10 cellular contexts compared by ENCODE assay signal in the genomic region with DNA sequence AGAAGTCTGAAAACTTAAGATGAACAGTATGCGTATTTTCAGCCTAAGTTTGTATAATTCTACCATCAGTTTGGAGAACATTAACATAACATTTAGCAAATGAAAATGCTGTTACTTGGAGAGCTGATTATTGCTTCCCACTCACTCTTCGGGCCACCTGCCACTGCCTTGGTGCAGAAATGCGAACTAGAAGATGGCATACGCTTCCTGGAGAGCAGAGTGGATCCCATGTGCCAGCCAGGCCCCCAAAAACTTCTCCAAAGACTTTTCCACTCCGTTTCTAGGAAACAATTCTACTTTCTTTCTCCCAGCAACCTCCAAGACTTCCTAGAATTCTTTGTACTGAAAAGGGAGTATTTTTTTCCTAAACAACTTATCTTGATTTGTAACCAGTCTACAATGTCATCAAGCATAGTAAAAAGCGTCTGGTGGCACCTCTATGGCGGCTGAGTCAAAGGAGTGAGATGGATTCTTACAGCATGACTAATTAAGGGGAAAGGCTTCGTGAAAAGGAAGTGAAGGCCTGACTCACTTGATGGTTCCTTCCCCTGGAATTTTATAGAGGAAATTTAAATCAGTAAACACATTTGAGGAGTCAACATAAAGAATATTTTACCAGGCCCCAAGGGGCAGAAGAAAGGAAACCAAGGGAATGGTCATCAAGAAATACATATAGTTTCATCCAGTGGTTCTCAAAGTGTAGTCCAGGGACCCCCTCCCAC. TPM values are rescaled to one million over a fixed set of nuclear protein-coding genes. Genes with fewer than 3 reads are reported as not detected.
DNase-seq lines count a peak whose midpoint lies in the region; ATAC-seq, FAIRE-seq and TF ChIP-seq lines count a peak whose summit lies in the region.
"Had no signal": no experiment of that assay in that cellular context is flagged by ENCODE, and none has a peak within 500 bp of the region (broad histone marks: within the 10 kb centered on the region; RNA-seq: fewer than 3 reads in every experiment).

No MANE protein-coding gene starts in this region.

- H4K20me1 ChIP-seq in GM23248 (ENCODE audit: insufficient read depth), result no peaks in the 10 kb centered on the region

- peak overlapping the region; percentile 63 for H3K9ac ChIP-seq in GM23248

- ATAC-seq in SK-N-SH treated with all-trans-retinoic acid at 6 μM for 48 hours (peak; percentile 78), HG02610 (IDR thresholded peaks at IDR 0.05; ENCODE audit: unreplicated experiment) (no peak)

- WGBS in GM23248 (ENCODE audit: low coverage in 1 of 2, low lambda C conversion rate in 2 of 2, missing lambda C conversion rate in 2 of 2), 2 experiments, result 47 to 49% methylated on average over 8 of the region's 8 CpGs

- no peak for TF ChIP-seq POLR2A in GM12891 (IDR thresholded peaks at IDR 0.05; ENCODE audit: low read depth, low read length)

- peaks cover 26% of the 10 kb centered on the region for H3K36me3 ChIP-seq in GM23248 (ENCODE audit: low read depth)

- DNase-seq in GM23248 (peak; percentile 97), fibroblast of the conjunctiva (ENCODE audit: low read depth) (peak; percentile 53), pulmonary artery endothelial cell (ENCODE audit: low read depth, low spot score) (peak; percentile 95), NCI-H526 (lab: John Stamatoyannopoulos, UW) (no peak), GM12891 (ENCODE audit: insufficient read length, low spot score) (no peak)
- no peak for DNase-seq in activated CD4-positive, alpha-beta T cell treated with anti-CD3 and anti-CD28 coated beads, Interleukin-2, amount 50 U/mL, for 4 hours
- DNase-seq: activated T-cell treated with anti-CD3 and anti-CD28 coated beads, Interleukin-2, amount 50 U/mL, for 24 hours had no signal

- peak overlapping the region; percentile 57 for H3K4me3 ChIP-seq in GM23248
- H3K4me3 ChIP-seq: tibial nerve had no signal

- peaks cover 80% of the 10 kb centered on the region for H3K4me1 ChIP-seq in GM23248 (ENCODE audit: insufficient read depth)

- no peaks in the 10 kb centered on the region for H3K9me2 ChIP-seq in GM23248 (ENCODE audit: insufficient read depth)

- in situ Hi-C loops in GM23248 (cut with MboI), result loop anchor here (25.0 kb wide), 1 partner anchor 226 kb away; no protein-coding TSS in a partner anchor

- H3K79me2 ChIP-seq in GM23248 (ENCODE audit: insufficient read depth), result peaks cover 61% of the 10 kb centered on the region

- FAIRE-seq in GM12891 (lab: Jason Lieb, UNC), result no peak

- no peaks in the 10 kb centered on the region for H3K9me3 ChIP-seq in GM23248 (ENCODE audit: low read depth)
- H3K9me3 ChIP-seq: tibial nerve had no signal

- H3F3A ChIP-seq in GM23248 (ENCODE audit: insufficient read depth), result peaks cover 79% of the 10 kb centered on the region

- H3K27me3 ChIP-seq in GM23248 (replicated peaks; ENCODE audit: insufficient read depth), result no peaks in the 10 kb centered on the region
- H3K27me3 ChIP-seq: tibial nerve had no signal

- H2AFZ ChIP-seq in GM23248, result no peak overlapping the region

- peak overlapping the region; percentile 78 for H3K4me2 ChIP-seq in GM23248 (ENCODE audit: unreplicated experiment)

- peak overlapping the region; percentile 91 for H3K27ac ChIP-seq in GM23248

TF ChIP-seq in SK-N-SH treated with all-trans-retinoic acid at 6 μM for 48 hours, 23 proteins besides CTCF, POLR2A, EP300 and RAD21 (continues in another document):
- no peak for TF ChIP-seq TSHZ2 (CRISPR knock-in tag; IDR thresholded peaks at IDR 0.05)
- no peak for TF ChIP-seq TCF4 (CRISPR knock-in tag; IDR thresholded peaks at IDR 0.05; ENCODE audit: borderline replicate concordance)
- no peak for TF ChIP-seq ZNF8 (CRISPR knock-in tag; IDR thresholded peaks at IDR 0.05)
- TF ChIP-seq ZC3H10 (CRISPR knock-in tag; IDR thresholded peaks at IDR 0.05), result no peak
- TF ChIP-seq POU6F1 (CRISPR knock-in tag; IDR thresholded peaks at IDR 0.05; ENCODE audit: borderline replicate concordance, low read depth), result no peak
- no peak for TF ChIP-seq ESRRG (CRISPR knock-in tag; IDR thresholded peaks at IDR 0.05)

TF ChIP-seq in GM12891, 5 proteins besides CTCF, POLR2A, EP300 and RAD21:
- TF ChIP-seq POU2F2 (IDR thresholded peaks at IDR 0.05; ENCODE audit: low read depth, low read length) (no peak), PAX5 (IDR thresholded peaks at IDR 0.05; ENCODE audit: insufficient read depth, low read length, severe bottlenecking) (no peak), TAF1 (IDR thresholded peaks at IDR 0.05; ENCODE audit: low read depth, low read length) (no peak), SPI1 (IDR thresholded peaks at IDR 0.05; ENCODE audit: low read depth, low read length) (no peak), POLR2AphosphoS5 (IDR thresholded peaks at IDR 0.05; ENCODE audit: low read depth, low read length) (no peak)

RNA-seq across cellular contexts. Expression of gene FEZ2, which starts 36.6 kb away (rescaled TPM):
- total RNA-seq in GM23248 (2014; rRNA removed; shearing (Covaris generic)), result 86.2 and 93.2 TPM in 2 replicates
- polyA plus RNA-seq in GM23248 (2016; fragmentation: Nextera tagmentation; extraction: Ambion mirVana), result 48.8 and 50.5 TPM in 2 replicates
- 76.3 and 88.4 TPM in 2 replicates for total RNA-seq in pulmonary artery endothelial cell
- polyA plus RNA-seq in GM12891 (2012; ENCODE audit: low read depth, missing spikeins), result 5.0 TPM

Comparison
In these comparisons a context has a peak if more than half of its experiments do, and no peak if none do; other contexts are left out.
1. DNase-seq: peak in GM23248 (single experiment), fibroblast of the conjunctiva (single experiment) and pulmonary artery endothelial cell (single experiment); none in NCI-H526 (0 of 2), GM12891 (single experiment) and activated CD4-positive, alpha-beta T cell treated with anti-CD3 and anti-CD28 coated beads, Interleukin-2, amount 50 U/mL, for 4 hours (0 of 2).